Comparison of ENCODE assay signal across 8 cellular contexts in the genomic region with DNA sequence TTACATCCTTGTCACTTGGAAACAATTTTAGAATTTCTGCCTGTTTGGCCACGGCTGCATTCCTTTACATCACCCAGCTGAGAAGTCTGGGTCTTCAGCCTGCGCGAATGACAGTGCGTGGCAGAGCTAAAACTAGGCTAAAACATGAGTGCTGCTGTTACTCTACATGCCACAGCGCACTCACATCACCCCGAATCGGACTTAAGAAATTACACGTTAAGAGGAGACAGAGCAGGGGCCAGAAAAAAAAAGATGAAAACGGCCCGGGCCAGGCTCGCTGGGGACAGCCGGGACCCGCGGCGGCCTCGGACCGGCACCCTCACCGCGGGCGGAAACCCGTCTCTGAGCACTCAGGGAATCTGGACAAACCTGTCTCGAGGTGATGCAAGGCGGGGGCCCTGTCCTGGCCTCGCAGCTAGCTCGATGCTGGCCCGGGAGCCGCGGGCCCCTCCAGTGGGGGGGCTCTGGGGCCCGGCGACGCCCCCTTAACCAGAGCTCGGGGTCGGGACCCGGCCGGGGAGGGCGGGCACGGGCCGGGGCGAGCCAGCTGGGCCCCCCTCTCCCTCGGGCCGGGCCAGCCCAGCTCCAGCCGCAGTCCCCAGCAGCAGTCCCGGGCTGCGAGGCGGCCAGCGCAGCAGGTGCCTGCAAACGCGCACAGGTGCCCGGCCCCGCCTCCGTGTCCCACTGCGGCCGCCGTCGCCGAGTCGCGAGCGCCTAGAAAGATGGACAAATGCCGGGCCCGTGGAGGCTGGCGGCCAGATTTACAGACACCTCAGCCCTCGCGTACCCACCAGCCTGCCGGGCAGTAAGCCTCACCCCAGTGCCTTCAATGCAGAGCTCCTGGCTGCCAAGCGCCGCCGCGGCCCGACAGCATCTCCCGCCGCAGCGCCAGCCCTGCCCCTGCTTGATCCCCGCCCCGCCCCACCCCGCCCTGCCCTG. TPM values are rescaled to one million over a fixed set of nuclear protein-coding genes. Genes with fewer than 3 reads are reported as not detected.
DNase-seq lines count a peak whose midpoint lies in the region; ATAC-seq and TF ChIP-seq lines count a peak whose summit lies in the region.

Gene AKTIP, minus strand, starts transcription at position 879 of the 939 bp plus-strand sequence. CDS start 2,950 bp downstream, outside the sequence.

- peaks cover 2% of the 10 kb centered on the region for H4K20me1 ChIP-seq in hepatocyte (ENCODE audit: insufficient read depth, poor library complexity, severe bottlenecking)

- WGBS in hepatocyte (ENCODE audit: low lambda C conversion rate, missing lambda C conversion rate): 1% methylated on average over 45 of the region's 76 CpGs

- TF ChIP-seq CTCF in hepatocyte (IDR thresholded peaks at IDR 0.05; ENCODE audit: poor library complexity): no peak

- H3K4me1 ChIP-seq in hepatocyte (ENCODE audit: insufficient read depth): peaks cover 27% of the 10 kb centered on the region

- H3K4me3 ChIP-seq in hepatocyte: peak within 1 kb of the TSS; percentile 40

- H2AFZ ChIP-seq in hepatocyte: peak within 1 kb of the TSS; percentile 47

- no peaks in the 10 kb centered on the region for H3K9me2 ChIP-seq in hepatocyte (replicated peaks; ENCODE audit: insufficient read depth)

- peak within 1 kb of the TSS; percentile 86 for H3K4me2 ChIP-seq in hepatocyte

- no peaks in the 10 kb centered on the region for H3K36me3 ChIP-seq in hepatocyte (replicated peaks; ENCODE audit: insufficient read depth, low read depth)

- H3K27ac ChIP-seq in hepatocyte: peak within 1 kb of the TSS; percentile 92

- no peaks in the 10 kb centered on the region for H3K27me3 ChIP-seq in hepatocyte

- no peaks in the 10 kb centered on the region for H3K9me3 ChIP-seq in hepatocyte (ENCODE audit: low read depth)

- ATAC-seq in GM18909 (IDR thresholded peaks at IDR 0.05; ENCODE audit: poor library complexity, unreplicated experiment): peak; percentile 31
- ATAC-seq in HG03135 (IDR thresholded peaks at IDR 0.05; ENCODE audit: unreplicated experiment): peak; percentile 29

- DNase-seq in AG20443 (ENCODE audit: low spot score) (peak; percentile 26), RPMI8226 (peak; percentile 85), astrocyte of the hippocampus (ENCODE audit: low read depth, low spot score) (peak; percentile 55), hepatocyte (ENCODE audit: low spot score) (peak; percentile 80), putamen (ENCODE audit: low spot score) (peak; percentile 34), 8988T (no peak)

- peaks cover 35% of the 10 kb centered on the region for H3K79me2 ChIP-seq in hepatocyte

RNA-seq across cellular contexts. Expression of gene AKTIP, which starts in this region (rescaled TPM):
- total RNA-seq in hepatocyte: 29.5 and 43.7 TPM in 2 replicates
- 24.3 and 38.6 TPM in 2 replicates for polyA plus RNA-seq in hepatocyte
